8 cellular contexts compared by ENCODE assay signal in genomic region chr4:143559757-143560147, GRCh38. TPM values are rescaled to one million over a fixed set of nuclear protein-coding genes. Genes with fewer than 3 reads are reported as not detected.
DNase-seq lines count a peak whose midpoint lies in the region; ATAC-seq and TF ChIP-seq lines count a peak whose summit lies in the region.

No MANE protein-coding gene starts in this region.

- no peak for TF ChIP-seq CTCF in HFF-Myc (IDR thresholded peaks at IDR 0.05; ENCODE audit: low read depth, low read length, missing control alignments)
- TF ChIP-seq CTCF in fibroblast of lung (conservative IDR thresholded peaks at IDR 0.05 in 1 of 2, IDR thresholded peaks at IDR 0.05 in 1 of 2; ENCODE audit: low read depth in 1 of 2, low read length in 2 of 2): no peak

- no peaks in the 10 kb centered on the region for H3K9me3 ChIP-seq in CD4-positive, alpha-beta memory T cell (ENCODE audit: control insufficient read depth in 1 of 2, low read length in 2 of 2)
- no peaks in the 10 kb centered on the region for H3K9me3 ChIP-seq in fibroblast of lung (ENCODE audit: control insufficient read depth, insufficient read depth, low read depth, low read length)

- H3K9ac ChIP-seq in fibroblast of lung (ENCODE audit: insufficient read depth, low read length): peak overlapping the region; percentile 62

- intact Hi-C loops in CD4-positive, alpha-beta memory T cell (cut with micrococcal nuclease): loop anchor here (1.0 to 10.0 kb wide), 4 partner anchors 46 to 1502 kb away; partner anchors contain the start of genes SMARCA5 and USP38
- intact Hi-C loops in activated CD4-positive, alpha-beta T cell treated with anti-CD3 and anti-CD28 coated beads for 36 hours (cut with DNase I, micrococcal nuclease): loop anchor here in 1 of 2 experiments (2.0 kb wide), 2 partner anchors 47 to 583 kb away; partner anchors contain the start of gene SMARCA5

- peaks cover 0 to 6% of the 10 kb centered on the region in 2 donors for H3K36me3 Mint-ChIP-seq in CD4-positive, alpha-beta memory T cell
- H3K36me3 Mint-ChIP-seq in activated CD4-positive, alpha-beta T cell treated with anti-CD3 and anti-CD28 coated beads for 36 hours (ENCODE audit: low read depth): peaks cover 7% of the 10 kb centered on the region

- peak overlapping the region; percentile 83 for H3K4me2 ChIP-seq in fibroblast of lung (ENCODE audit: extremely low read depth, insufficient read depth, low read length)

- H3K36me3 ChIP-seq in CD4-positive, alpha-beta memory T cell (ENCODE audit: insufficient read depth, low read length): no peaks in the 10 kb centered on the region
- no peaks in the 10 kb centered on the region for H3K36me3 ChIP-seq in fibroblast of lung (ENCODE audit: control insufficient read depth, insufficient read depth, low read length)

- H3K4me3 ChIP-seq in CD4-positive, alpha-beta memory T cell (ENCODE audit: low read length in 2 of 2): peak overlapping the region; percentile 64 to 78
- H3K4me3 ChIP-seq in HFF-Myc (replicated peaks; ENCODE audit: low read depth, low read length) (peak overlapping the region; percentile 43), fibroblast of lung (replicated peaks in 1 of 4; ENCODE audit: control extremely low read depth in 1 of 4, insufficient read depth in 1 of 4, low read depth in 3 of 4, low read length in 4 of 4) (peak overlapping the region; percentile 49 to 87 (median 67)), skin epidermis (peak overlapping the region; percentile 33 to 63 (median 53))

- DNase-seq in CD4-positive, alpha-beta memory T cell: peak in 4 of 5 donors; percentile 9 to 44 (median 36)
- DNase-seq in HFF-Myc (ENCODE audit: extremely low read depth, low read depth) (no peak), fibroblast of lung (ENCODE audit: low read depth in 2 of 2) (no peak), pons (ENCODE audit: low spot score) (no peak), globus pallidus (ENCODE audit: low spot score) (no peak), GOT3 (lab: John Stamatoyannopoulos, UW) (no peak)
- peak; percentile 43 for DNase-seq in activated CD4-positive, alpha-beta T cell treated with anti-CD3 and anti-CD28 coated beads for 36 hours

- POLR2A ChIA-PET in CD4-positive, alpha-beta memory T cell (lab: Charles Lee; ENCODE audit: partially characterized antibody): interaction anchor here (1.8 to 2.5 kb wide), 2 partner anchors 45 to 1539 kb away, joined by 9 to 13 read pairs; partner anchors contain the start of genes ABCE1, ANAPC10 and SMARCA5
- POLR2A ChIA-PET in activated CD4-positive, alpha-beta T cell treated with anti-CD3 and anti-CD28 coated beads for 36 hours (lab: Charles Lee): no interaction called here

- CTCF ChIA-PET in CD4-positive, alpha-beta memory T cell (lab: Charles Lee; ENCODE audit: partially characterized antibody): interaction anchor here (1.5 to 2.4 kb wide), 6 partner anchors 10 to 1502 kb away, joined by 4 to 10 read pairs (median 6); no protein-coding TSS in a partner anchor
- CTCF ChIA-PET in activated CD4-positive, alpha-beta T cell treated with anti-CD3 and anti-CD28 coated beads for 36 hours (lab: Charles Lee): interaction anchor here (0.7 to 1.1 kb wide), 2 partner anchors 8 to 58 kb away, joined by 3 to 7 read pairs; no protein-coding TSS in a partner anchor

- peak overlapping the region; percentile 46 for H3K27ac ChIP-seq in CD4-positive, alpha-beta memory T cell (ENCODE audit: low read depth, low read length)
- H3K27ac ChIP-seq in fibroblast of lung (ENCODE audit: insufficient read depth, low read length) (no peak overlapping the region), skin epidermis (peak overlapping the region in 15 of 21 experiments; percentile 0 to 77 (median 48))

- H3K27ac Mint-ChIP-seq in CD4-positive, alpha-beta memory T cell: peak overlapping the region; percentile 92 to 98 (median 97)
- peak overlapping the region; percentile 93 for H3K27ac Mint-ChIP-seq in activated CD4-positive, alpha-beta T cell treated with anti-CD3 and anti-CD28 coated beads for 36 hours

- H3K9me3 Mint-ChIP-seq in CD4-positive, alpha-beta memory T cell: peaks cover 0 to 2% (median 0%) of the 10 kb centered on the region in 8 donors
- H3K9me3 Mint-ChIP-seq in activated CD4-positive, alpha-beta T cell treated with anti-CD3 and anti-CD28 coated beads for 36 hours (ENCODE audit: low read depth): peaks cover 2% of the 10 kb centered on the region

- peaks cover 10 to 29% (median 20%) of the 10 kb centered on the region in 4 donors for H3K4me1 Mint-ChIP-seq in CD4-positive, alpha-beta memory T cell
- H3K4me1 Mint-ChIP-seq in activated CD4-positive, alpha-beta T cell treated with anti-CD3 and anti-CD28 coated beads for 36 hours: peaks cover 28% of the 10 kb centered on the region

- H3K27me3 Mint-ChIP-seq in CD4-positive, alpha-beta memory T cell: no peaks in the 10 kb centered on the region
- H3K27me3 Mint-ChIP-seq in activated CD4-positive, alpha-beta T cell treated with anti-CD3 and anti-CD28 coated beads for 36 hours: no peaks in the 10 kb centered on the region

- H2AFZ ChIP-seq in fibroblast of lung (ENCODE audit: low read length): peak overlapping the region; percentile 87

- no peaks in the 10 kb centered on the region for H3K79me2 ChIP-seq in fibroblast of lung (ENCODE audit: control insufficient read depth, insufficient read depth, low read length)

- H3K4me1 ChIP-seq in CD4-positive, alpha-beta memory T cell (ENCODE audit: insufficient read depth, low read length): peaks cover 19% of the 10 kb centered on the region
- H3K4me1 ChIP-seq in fibroblast of lung (ENCODE audit: control insufficient read depth, extremely low read depth, insufficient read depth, low read length): no peaks in the 10 kb centered on the region

- peak; percentile 14 for ATAC-seq in activated CD4-positive, alpha-beta T cell treated with anti-CD3 and anti-CD28 coated beads for 36 hours

- no peaks in the 10 kb centered on the region for H3K27me3 ChIP-seq in CD4-positive, alpha-beta memory T cell (ENCODE audit: insufficient read depth, low read length)
- no peaks in the 10 kb centered on the region for H3K27me3 ChIP-seq in fibroblast of lung (ENCODE audit: control insufficient read depth, insufficient read depth, low read length)

- H3K4me3 Mint-ChIP-seq in CD4-positive, alpha-beta memory T cell: peak overlapping the region; percentile 91 to 98 (median 95)
- peak overlapping the region; percentile 85 for H3K4me3 Mint-ChIP-seq in activated CD4-positive, alpha-beta T cell treated with anti-CD3 and anti-CD28 coated beads for 36 hours

- no peaks in the 10 kb centered on the region for H4K20me1 ChIP-seq in fibroblast of lung (ENCODE audit: control insufficient read depth, extremely low read depth, insufficient read depth, low read length)

RNA-seq across cellular contexts. Expression of gene SMARCA5, which starts 46.2 kb away (rescaled TPM):
- 10 to 100 TPM; 59.3 to 61.2 TPM for total RNA-seq in CD4-positive, alpha-beta memory T cell
- polyA plus RNA-seq in CD4-positive, alpha-beta memory T cell: 10 to 100 TPM; 22.3 to 37.1 TPM
- 10 to 100 TPM; 66.6 to 69.8 TPM for total RNA-seq in activated CD4-positive, alpha-beta T cell treated with anti-CD3 and anti-CD28 coated beads for 36 hours
- total RNA-seq in fibroblast of lung: 49.6 and 53.3 TPM in 2 replicates
- 21.8 and 22.9 TPM in 2 replicates for polyA plus RNA-seq in fibroblast of lung
- polyA plus RNA-seq in fibroblast of lung (2012): 28.6 and 33.7 TPM in 2 replicates
- polyA minus RNA-seq in fibroblast of lung (ENCODE audit: low replicate concordance): 5.6 and 9.2 TPM in 2 replicates

Comparison
In these comparisons a context has a peak if more than half of its experiments do, and no peak if none do; other contexts are left out.
1. DNase-seq: peak in CD4-positive, alpha-beta memory T cell (4 of 5) and activated CD4-positive, alpha-beta T cell treated with anti-CD3 and anti-CD28 coated beads for 36 hours (single experiment); none in HFF-Myc (single experiment), fibroblast of lung (0 of 2), pons (single experiment), globus pallidus (single experiment) and GOT3 (single experiment).
2. Peak in every context shown above with its lines, with median percentiles within 50 percentile points of each other: H3K4me3 ChIP-seq.